ENCODE assay signal across 29 cellular contexts in genomic region chr17:70599198-70599597, GRCh38.
"Had no signal": no experiment of that assay in that cellular context is flagged by ENCODE, and none has a peak within 500 bp of the region (broad histone marks: within the 10 kb centered on the region; RNA-seq: fewer than 3 reads in every experiment).

No MANE protein-coding gene starts in this region.

- FAIRE-seq: islet of Langerhans, kidney had no signal

- H3K27ac ChIP-seq: left lung, lower lobe of right lung, parathyroid adenoma, psoas muscle, right atrium auricular region, right lobe of liver, stomach, testis, thyroid gland, transverse colon, upper lobe of left lung, vagina had no signal

- H3K4me3 ChIP-seq: left lung, lower lobe of right lung, psoas muscle, right atrium auricular region, right lobe of liver, stomach, testis, thyroid gland, transverse colon, upper lobe of left lung, vagina had no signal

- H3K4me1 ChIP-seq: left lung, lower lobe of right lung, parathyroid adenoma, psoas muscle, right atrium auricular region, right lobe of liver, stomach, testis, thyroid gland, transverse colon, upper lobe of left lung, vagina had no signal

- H3K4me3 Mint-ChIP-seq: immature natural killer cell; naive thymus-derived CD8-positive, alpha-beta T cell; nephron; neural crest cell; stimulated activated naive B cell treated with anti-CD40 and anti-IgM and Interleukin-4, amounts not matched to agents 10 μg/mL and 1 μg/mL and 100 μg/mL, for 72 hours had no signal

- H3K27ac Mint-ChIP-seq: immature natural killer cell; naive thymus-derived CD8-positive, alpha-beta T cell; nephron; stimulated activated naive B cell treated with anti-CD40 and anti-IgM and Interleukin-4, amounts not matched to agents 10 μg/mL and 1 μg/mL and 100 μg/mL, for 72 hours had no signal

- ATAC-seq: left colon; left lung; lower lobe of right lung; naive thymus-derived CD8-positive, alpha-beta T cell; psoas muscle; right lobe of liver; stimulated activated naive B cell treated with anti-CD40 and anti-IgM and Interleukin-4, amounts not matched to agents 10 μg/mL and 1 μg/mL and 100 μg/mL, for 72 hours; stimulated activated naive CD8-positive, alpha-beta T cell treated with anti-CD3 and anti-CD28 coated beads, Interleukin-15, Interleukin-2, amounts not matched to agents 100 U/mL and 50 U/mL, for 24 hours had no signal

- H3K9me3 Mint-ChIP-seq: naive thymus-derived CD8-positive, alpha-beta T cell; nephron; neural crest cell; stimulated activated naive B cell treated with anti-CD40 and anti-IgM and Interleukin-4, amounts not matched to agents 10 μg/mL and 1 μg/mL and 100 μg/mL, for 72 hours had no signal

- DNase-seq: hypothalamus; immature natural killer cell; kidney; left colon; left lung; lower lobe of right lung; mammary epithelial cell; mesenchymal stem cell; naive thymus-derived CD8-positive, alpha-beta T cell; nucleus accumbens; psoas muscle; right lobe of liver; stimulated activated CD4-positive, alpha-beta T cell treated with anti-CD3 and anti-CD28 coated beads, Interleukin-12 subunit alpha, Interleukin-12 subunit beta, amount 100 ng/mL, for 4 hours; stimulated activated CD4-positive, alpha-beta T cell treated with anti-CD3 and anti-CD28 coated beads, Interleukin-15, amount 100 ng/mL, for 24 hours; stimulated activated CD4-positive, alpha-beta T cell treated with anti-CD3 and anti-CD28 coated beads, Interleukin-2, amount 100 ng/mL, for 24 hours; stimulated activated CD4-positive, alpha-beta T cell treated with anti-CD3 and anti-CD28 coated beads, Interleukin-4, amount 100 ng/mL, for 1 hour; stimulated activated naive B cell treated with anti-CD40 and anti-IgM and Interleukin-4, amounts not matched to agents 10 μg/mL and 1 μg/mL and 100 μg/mL, for 72 hours; stimulated activated naive CD8-positive, alpha-beta T cell treated with anti-CD3 and anti-CD28 coated beads, Interleukin-15, Interleukin-2, amounts not matched to agents 100 U/mL and 50 U/mL, for 24 hours; stomach; testis; thyroid gland; transverse colon; upper lobe of left lung had no signal

- H3K36me3 ChIP-seq: left lung, lower lobe of right lung, right atrium auricular region, right lobe of liver, stomach, thyroid gland, transverse colon, upper lobe of left lung, vagina had no signal

- H3K9me3 ChIP-seq: left lung, lower lobe of right lung, psoas muscle, right atrium auricular region, right lobe of liver, stomach, testis, thyroid gland, transverse colon, upper lobe of left lung, vagina had no signal

- H3K27me3 ChIP-seq: left lung, right atrium auricular region, right lobe of liver, stomach, testis, thyroid gland, transverse colon, upper lobe of left lung, vagina had no signal

- H3K4me1 Mint-ChIP-seq: immature natural killer cell; naive thymus-derived CD8-positive, alpha-beta T cell; nephron; stimulated activated naive B cell treated with anti-CD40 and anti-IgM and Interleukin-4, amounts not matched to agents 10 μg/mL and 1 μg/mL and 100 μg/mL, for 72 hours had no signal

- H3K36me3 Mint-ChIP-seq: immature natural killer cell; naive thymus-derived CD8-positive, alpha-beta T cell; stimulated activated naive B cell treated with anti-CD40 and anti-IgM and Interleukin-4, amounts not matched to agents 10 μg/mL and 1 μg/mL and 100 μg/mL, for 72 hours had no signal
